9 cellular contexts compared by ENCODE assay signal in genomic region chr13:40993987-40994386, GRCh38. TPM values are rescaled to one million over a fixed set of nuclear protein-coding genes. Genes with fewer than 3 reads are reported as not detected.
A peak's percentile ranks its signal among the peaks of the same experiment; 100 is the strongest.
DNase-seq lines count a peak whose midpoint lies in the region; ATAC-seq and TF ChIP-seq lines count a peak whose summit lies in the region.
"Had no signal": no experiment of that assay in that cellular context is flagged by ENCODE, and none has a peak within 500 bp of the region (broad histone marks: within the 10 kb centered on the region; RNA-seq: fewer than 3 reads in every experiment).

No MANE protein-coding gene starts in this region.

- 0 out of 2 replicates have a peak, but pooled peaks cover 4% of the 10 kb centered on the region for H4K20me1 ChIP-seq in Karpas-422 (ENCODE audit: insufficient read depth, low read depth, low read length)

- no peak overlapping the region for H3K4me3 ChIP-seq in CD4-positive, alpha-beta memory T cell (ENCODE audit: low read length in 2 of 2)
- H3K4me3 ChIP-seq in Karpas-422 (ENCODE audit: low read length) (no peak overlapping the region), mucosa of descending colon (no peak overlapping the region), esophagus muscularis mucosa (no peak overlapping the region)

- CTCF ChIA-PET in CD4-positive, alpha-beta memory T cell (lab: Charles Lee; ENCODE audit: partially characterized antibody), result interaction anchor here (0.7 to 14.4 kb wide), 8 partner anchors 9 to 72 kb away, joined by 3 to 123 read pairs (median 8); partner anchors contain the start of gene ELF1

- H3K4me3 Mint-ChIP-seq in CD4-positive, alpha-beta memory T cell, result peak overlapping the region in 5 of 8 donors; percentile 25 to 81 (median 64)
- no peak overlapping the region for H3K4me3 Mint-ChIP-seq in activated naive CD8-positive, alpha-beta T cell treated with anti-CD3 and anti-CD28 coated beads for 36 hours
- H3K4me3 Mint-ChIP-seq: nephron progenitor cell had no signal

- H3K27me3 ChIP-seq in CD4-positive, alpha-beta memory T cell (ENCODE audit: insufficient read depth, low read length), result no peaks in the 10 kb centered on the region
- H3K27me3 ChIP-seq in Karpas-422 (ENCODE audit: low read length), result no peaks in the 10 kb centered on the region
- H3K27me3 ChIP-seq in esophagus muscularis mucosa, result no peaks in the 10 kb centered on the region

- peak; percentile 97 for ATAC-seq in mucosa of descending colon
- no peak for ATAC-seq in GM21723 (IDR thresholded peaks at IDR 0.05; ENCODE audit: unreplicated experiment)

- H3K27me3 Mint-ChIP-seq in CD4-positive, alpha-beta memory T cell, result no peaks in the 10 kb centered on the region
- no peaks in the 10 kb centered on the region for H3K27me3 Mint-ChIP-seq in activated naive CD8-positive, alpha-beta T cell treated with anti-CD3 and anti-CD28 coated beads for 36 hours

- H3K9me2 ChIP-seq in Karpas-422 (replicated peaks; ENCODE audit: insufficient read depth, low read length), result no peaks in the 10 kb centered on the region

- peaks cover 51 to 83% (median 66%) of the 10 kb centered on the region in 4 donors for H3K4me1 Mint-ChIP-seq in CD4-positive, alpha-beta memory T cell
- H3K4me1 Mint-ChIP-seq in activated naive CD8-positive, alpha-beta T cell treated with anti-CD3 and anti-CD28 coated beads for 36 hours, result peaks cover 83% of the 10 kb centered on the region

- no peak overlapping the region for H2AFZ ChIP-seq in Karpas-422 (ENCODE audit: low read length)

- peak overlapping the region; percentile 81 to 94 (median 85) for H3K27ac Mint-ChIP-seq in CD4-positive, alpha-beta memory T cell
- peak overlapping the region; percentile 78 for H3K27ac Mint-ChIP-seq in activated naive CD8-positive, alpha-beta T cell treated with anti-CD3 and anti-CD28 coated beads for 36 hours

- no peak for DNase-seq in CD4-positive, alpha-beta memory T cell
- no peak for DNase-seq in Karpas-422
- no peak for DNase-seq in activated naive CD8-positive, alpha-beta T cell treated with anti-CD3 and anti-CD28 coated beads for 36 hours
- DNase-seq in mucosa of descending colon, result peak in 1 of 3 donors; percentile 60
- no peak for DNase-seq in esophagus muscularis mucosa (ENCODE audit: extremely low spot score)
- DNase-seq in AG08396 (ENCODE audit: low spot score), result no peak
- DNase-seq in SW480 (ENCODE audit: low spot score), result no peak
- DNase-seq: nephron progenitor cell had no signal

- no peak overlapping the region for H3K9ac ChIP-seq in Karpas-422 (ENCODE audit: low read length)

- H3K9me3 Mint-ChIP-seq in CD4-positive, alpha-beta memory T cell, result no peaks in the 10 kb centered on the region
- peaks cover 1% of the 10 kb centered on the region for H3K9me3 Mint-ChIP-seq in activated naive CD8-positive, alpha-beta T cell treated with anti-CD3 and anti-CD28 coated beads for 36 hours

- H3K27ac ChIP-seq in CD4-positive, alpha-beta memory T cell (ENCODE audit: low read depth, low read length), result peak overlapping the region; percentile 52
- H3K27ac ChIP-seq in Karpas-422 (ENCODE audit: low read length) (peak overlapping the region; percentile 43; the same call in 1 of the 2 replicates), esophagus muscularis mucosa (replicated peaks in 1 of 4) (no peak overlapping the region)

- no peak overlapping the region for H3K4me2 ChIP-seq in Karpas-422 (ENCODE audit: low read depth, low read length, poor library complexity, severe bottlenecking)

- TF ChIP-seq CTCF in mucosa of descending colon (IDR thresholded peaks at IDR 0.05), result no peak
- TF ChIP-seq CTCF in esophagus muscularis mucosa (IDR thresholded peaks at IDR 0.05), result no peak

- H3K36me3 ChIP-seq in CD4-positive, alpha-beta memory T cell (ENCODE audit: insufficient read depth, low read length), result no peaks in the 10 kb centered on the region
- H3K36me3 ChIP-seq in Karpas-422 (ENCODE audit: insufficient read depth, low read length), result peaks cover 33% of the 10 kb centered on the region
- peaks cover 5% of the 10 kb centered on the region for H3K36me3 ChIP-seq in mucosa of descending colon (ENCODE audit: low read depth)
- peaks cover 0 to 10% (median 3%) of the 10 kb centered on the region in 4 donors for H3K36me3 ChIP-seq in esophagus muscularis mucosa

- H3K9me3 ChIP-seq in CD4-positive, alpha-beta memory T cell (ENCODE audit: control insufficient read depth in 1 of 2, low read length in 2 of 2), result no peaks in the 10 kb centered on the region
- H3K9me3 ChIP-seq in Karpas-422 (ENCODE audit: low read length) (no peaks in the 10 kb centered on the region), mucosa of descending colon (no peaks in the 10 kb centered on the region), esophagus muscularis mucosa (no peaks in the 10 kb centered on the region)

- POLR2A ChIA-PET in CD4-positive, alpha-beta memory T cell (lab: Charles Lee; ENCODE audit: partially characterized antibody), result interaction anchor here (0.6 to 2.5 kb wide), 4 partner anchors 9 to 72 kb away, joined by 3 to 12 read pairs (median 4); no protein-coding TSS in a partner anchor

- no peak for TF ChIP-seq POLR2A in esophagus muscularis mucosa (IDR thresholded peaks at IDR 0.05; ENCODE audit: low read depth)

- intact Hi-C loops in CD4-positive, alpha-beta memory T cell (cut with micrococcal nuclease), result no loop called here
- intact Hi-C loops in mucosa of descending colon (cut with DNase I, micrococcal nuclease), result no loop called here
- intact Hi-C loops in esophagus muscularis mucosa (cut with DNase I), result no loop called here

- peaks cover 14 to 26% of the 10 kb centered on the region in 2 donors for H3K36me3 Mint-ChIP-seq in CD4-positive, alpha-beta memory T cell
- peaks cover 28% of the 10 kb centered on the region for H3K36me3 Mint-ChIP-seq in activated naive CD8-positive, alpha-beta T cell treated with anti-CD3 and anti-CD28 coated beads for 36 hours

- H3K4me1 ChIP-seq in CD4-positive, alpha-beta memory T cell (ENCODE audit: insufficient read depth, low read length), result peaks cover 91% of the 10 kb centered on the region
- H3K4me1 ChIP-seq in Karpas-422 (ENCODE audit: low read length) (peaks cover 43% of the 10 kb centered on the region), mucosa of descending colon (ENCODE audit: low read depth) (peaks cover 67% of the 10 kb centered on the region), esophagus muscularis mucosa (peaks cover 13 to 29% (median 26%) of the 10 kb centered on the region in 4 donors)

- H3K79me2 ChIP-seq in Karpas-422 (ENCODE audit: low read length), result peaks cover 100% of the 10 kb centered on the region

- no peak for TF ChIP-seq EP300 in esophagus muscularis mucosa (IDR thresholded peaks at IDR 0.05)

RNA-seq across cellular contexts. Expression of gene ELF1, which starts 25.1 kb away (rescaled TPM):
- 100 to 1,000 TPM; 188 to 192 TPM for total RNA-seq in CD4-positive, alpha-beta memory T cell
- polyA plus RNA-seq in CD4-positive, alpha-beta memory T cell, result 100 to 1,000 TPM; 136 to 149 TPM
- 66.1 and 84.0 TPM in 2 replicates for total RNA-seq in Karpas-422 (2014; rRNA removed; shearing (Covaris generic); ENCODE audit: low replicate concordance)
- 10 to 100 TPM; 93.3 to 97.9 TPM for total RNA-seq in activated naive CD8-positive, alpha-beta T cell treated with anti-CD3 and anti-CD28 coated beads for 36 hours
- 100 to 1,000 TPM in 1 of 3 donors, 10 to 100 TPM in 2; 80.2 to 111 (median 96.8) TPM for total RNA-seq in mucosa of descending colon
- total RNA-seq in esophagus muscularis mucosa, result 10 to 100 TPM; 66.9 to 96.2 (median 72.1) TPM

Comparison
In these comparisons a context has a peak if more than half of its experiments do, and no peak if none do; other contexts are left out.
1. H3K27ac ChIP-seq: peak in CD4-positive, alpha-beta memory T cell (single experiment) and Karpas-422 (single experiment); none in esophagus muscularis mucosa (0 of 4).